In genomic region chr19:3343619-3344502, GRCh38 we compare ENCODE assay signal across 8 cellular contexts. TPM values are rescaled to one million over a fixed set of nuclear protein-coding genes. Genes with fewer than 3 reads are reported as not detected.
DNase-seq lines count a peak whose midpoint lies in the region; ATAC-seq and TF ChIP-seq lines count a peak whose summit lies in the region.

No MANE protein-coding gene starts in this region.

- ATAC-seq in GM21529 (IDR thresholded peaks at IDR 0.05; ENCODE audit: unreplicated experiment): no peak

- H3K27me3 ChIP-seq in breast epithelium: no peaks in the 10 kb centered on the region

- DNase-seq in C1 segment of cervical spinal cord (lab: John Stamatoyannopoulos, UW) (peak; percentile 31 to 92 (median 76)), HEK293T (ENCODE audit: extremely low spot score) (peak; percentile 87), SK-N-DZ (ENCODE audit: low spot score) (peak; percentile 59), breast epithelium (ENCODE audit: low spot score in 2 of 2) (peak; percentile 95 to 97), kidney tubule cell (ENCODE audit: low spot score) (peak; percentile 77), mesenteric fat pad (ENCODE audit: low spot score) (no peak)
- DNase-seq in stimulated activated naive CD4-positive, alpha-beta T cell (lab: John Stamatoyannopoulos, UW): peak; percentile 6 to 42 (median 22)

- TF ChIP-seq CTCF in breast epithelium (IDR thresholded peaks at IDR 0.05): peak; percentile 45 to 66 (median 64)

- no peaks in the 10 kb centered on the region for H3K9me3 ChIP-seq in breast epithelium

- peak overlapping the region; percentile 26 to 59 (median 39) for H3K4me3 ChIP-seq in breast epithelium

- intact Hi-C loops in breast epithelium (cut with DNase I; ENCODE audit: low total_unique reads): no loop called here

- H3K27ac ChIP-seq in breast epithelium: peak overlapping the region; percentile 96 to 97

- CTCF ChIA-PET in HEK293T (lab: Yijun Ruan, JAX): no interaction called here

- H3K4me1 ChIP-seq in breast epithelium: peaks cover 12 to 23% of the 10 kb centered on the region in 2 donors

- peak; percentile 10 for TF ChIP-seq POLR2A in breast epithelium (IDR thresholded peaks at IDR 0.05)

- no peaks in the 10 kb centered on the region for H3K36me3 ChIP-seq in breast epithelium

- POLR2A ChIA-PET in HEK293T (lab: Yijun Ruan, JAX): no interaction called here

TF ChIP-seq in HEK293T, 16 proteins besides CTCF, POLR2A, EP300 and RAD21:
- no peak for TF ChIP-seq SP1 (IDR thresholded peaks at IDR 0.05)
- no peak for TF ChIP-seq FOXK2 (IDR thresholded peaks at IDR 0.05)
- no peak for TF ChIP-seq NFRKB (IDR thresholded peaks at IDR 0.05)
- no peak for TF ChIP-seq CTBP1 (IDR thresholded peaks at IDR 0.05; ENCODE audit: borderline replicate concordance)
- no peak for TF ChIP-seq SUZ12 (IDR thresholded peaks at IDR 0.05)
- TF ChIP-seq ARNT (IDR thresholded peaks at IDR 0.05): no peak
- no peak for TF ChIP-seq ELF4 (IDR thresholded peaks at IDR 0.05)
- TF ChIP-seq FOXM1 (IDR thresholded peaks at IDR 0.05; ENCODE audit: borderline replicate concordance): peak; percentile 76
- 0 out of 2 replicates have a peak, but pooled peaks have one; percentile 28 for TF ChIP-seq LEF1 (IDR thresholded peaks at IDR 0.05; ENCODE audit: borderline replicate concordance)
- no peak for TF ChIP-seq ZNF384 (IDR thresholded peaks at IDR 0.05)

RNA-seq across cellular contexts. Expression of gene NFIC, which starts 22.5 kb away (rescaled TPM):
- polyA plus RNA-seq in SK-N-DZ (2014; cell fraction: cytosol; rRNA removed): 3.0 and 3.3 TPM in 2 replicates
- 1.5 and 2.7 TPM in 2 replicates for polyA plus RNA-seq in SK-N-DZ (2014; cell fraction: nucleus; rRNA removed)
- 10 to 100 TPM; 48.9 to 97.8 (median 73.1) TPM for total RNA-seq in breast epithelium
- total RNA-seq in mesenteric fat pad: 207 TPM
